8 cellular contexts compared by ENCODE assay signal in the genomic region with DNA sequence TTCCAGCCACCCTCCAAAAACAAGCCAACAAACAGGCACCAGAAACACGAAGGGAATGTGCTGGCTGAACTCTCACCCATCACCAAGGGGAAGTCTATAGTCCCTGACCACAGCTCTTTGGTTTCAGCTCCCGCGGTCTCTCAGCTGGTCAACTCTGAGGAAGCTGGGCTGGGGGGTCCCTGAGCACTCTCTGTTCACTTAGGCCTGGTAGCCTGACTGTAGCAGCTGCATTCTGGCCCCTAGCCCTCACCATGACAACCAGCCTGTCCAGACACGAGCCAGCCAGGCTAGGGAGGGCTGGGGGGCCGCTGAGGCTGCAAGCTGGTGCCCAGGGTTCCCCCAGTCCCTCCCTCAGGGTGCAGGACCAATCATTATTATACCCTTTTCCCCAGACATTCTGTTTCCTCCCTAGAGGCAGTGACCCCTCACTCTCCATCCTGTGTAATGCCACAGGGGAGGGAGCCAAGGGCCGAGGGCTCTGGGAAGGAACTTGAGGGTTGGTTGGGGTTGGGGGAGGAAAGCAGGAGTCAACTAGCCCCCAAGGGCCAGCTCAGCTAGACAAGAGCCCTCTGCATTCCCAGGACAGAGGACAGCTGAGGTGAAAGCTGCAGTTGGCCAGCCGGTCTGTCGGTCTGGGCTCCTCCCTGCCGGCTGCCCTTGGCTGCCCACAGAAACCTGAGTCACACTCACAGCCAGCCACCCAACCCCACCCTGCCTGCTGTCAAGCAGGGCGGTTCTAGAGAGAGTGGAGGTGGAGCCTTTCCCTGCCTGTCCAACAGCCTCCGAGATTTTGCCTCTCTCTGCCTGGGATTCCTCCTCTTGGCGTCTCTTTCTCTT. TPM values are rescaled to one million over a fixed set of nuclear protein-coding genes. Genes with fewer than 3 reads are reported as not detected.
A peak's percentile ranks its signal among the peaks of the same experiment; 100 is the strongest.
DNase-seq lines count a peak whose midpoint lies in the region; ATAC-seq and TF ChIP-seq lines count a peak whose summit lies in the region.

No MANE protein-coding gene starts in this region.

- H3K4me1 ChIP-seq in right atrium auricular region, result peaks cover 0 to 62% of the 10 kb centered on the region in 2 donors

- ATAC-seq in HG02763 (IDR thresholded peaks at IDR 0.05; ENCODE audit: unreplicated experiment) (peak; percentile 39), HG02840 (IDR thresholded peaks at IDR 0.05; ENCODE audit: low FRiP score, unreplicated experiment) (no peak)

- TF ChIP-seq CTCF in GM12865 (IDR thresholded peaks at IDR 0.05; ENCODE audit: insufficient read depth, low read depth, low read length, missing control alignments), result no peak
- TF ChIP-seq CTCF in right atrium auricular region (IDR thresholded peaks at IDR 0.05), result no peak

- peak overlapping the region; percentile 96 to 97 for H3K27ac ChIP-seq in right atrium auricular region

- H3K27me3 ChIP-seq in right atrium auricular region, result no peaks in the 10 kb centered on the region

- H3K4me3 ChIP-seq in GM12865 (ENCODE audit: low read depth, low read length) (peak overlapping the region; percentile 27), right atrium auricular region (peak overlapping the region in 1 of 2 donors; percentile 8)

- H3K9me3 ChIP-seq in right atrium auricular region, result no peaks in the 10 kb centered on the region

- peak; percentile 92 for DNase-seq in GM12865 (ENCODE audit: low read depth)
- peak; percentile 86 for DNase-seq in NCI-H146 (lab: John Stamatoyannopoulos, UW)
- DNase-seq in T-helper 1 cell, result peak; percentile 54 to 84 (median 63)
- peak in 53 of 58 donors; percentile 17 to 91 (median 67) for DNase-seq in anterior cingulate cortex (lab: John Stamatoyannopoulos, UW)
- DNase-seq in right atrium auricular region (ENCODE audit: low spot score), result peak; percentile 97
- peak; percentile 89 for DNase-seq in pulmonary artery endothelial cell (ENCODE audit: low read depth, low spot score)

- peaks cover 5% of the 10 kb centered on the region for H3K36me3 ChIP-seq in right atrium auricular region

RNA-seq across cellular contexts. Expression of a gene that starts 1.2 kb away (rescaled TPM):
- total RNA-seq in right atrium auricular region, result 10 to 100 TPM; 62.0 to 81.6 TPM
- 106 and 117 TPM in 2 replicates for total RNA-seq in pulmonary artery endothelial cell

RNA-seq across cellular contexts. Expression of a gene that starts 5.4 kb away (rescaled TPM):
- total RNA-seq in right atrium auricular region, result 100 to 1,000 TPM; 353 to 356 TPM
- 77.1 and 91.4 TPM in 2 replicates for total RNA-seq in pulmonary artery endothelial cell

RNA-seq across cellular contexts. Expression of a gene that starts 25.5 kb away (rescaled TPM):
- total RNA-seq in right atrium auricular region (1 to 10 TPM; 3.5 to 4.5 TPM), pulmonary artery endothelial cell (3.7 and 5.6 TPM in 2 replicates)
